ENCODE assay signal across 29 cellular contexts in the genomic region with DNA sequence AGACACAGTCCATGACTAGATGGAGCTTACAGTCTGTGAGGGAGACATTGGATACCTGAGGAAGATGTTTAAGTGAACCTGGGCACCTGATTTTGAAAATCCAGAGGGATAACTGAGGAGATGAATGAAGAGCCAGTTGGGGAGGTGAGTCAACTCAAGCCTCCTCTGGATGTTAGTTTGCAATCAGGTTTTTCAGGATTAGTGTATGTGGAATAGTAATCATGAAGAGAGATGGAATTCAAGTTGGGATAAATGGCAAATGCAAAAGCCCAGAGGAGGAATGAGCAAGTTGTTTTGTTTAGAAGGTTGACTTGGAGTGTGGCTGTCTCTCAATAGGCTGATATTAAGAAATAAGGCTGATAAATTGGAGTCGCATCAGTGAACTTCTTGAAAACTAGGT. TPM values are rescaled to one million over a fixed set of nuclear protein-coding genes. Genes with fewer than 3 reads are reported as not detected.
"Had no signal": no experiment of that assay in that cellular context is flagged by ENCODE, and none has a peak within 500 bp of the region (broad histone marks: within the 10 kb centered on the region; RNA-seq: fewer than 3 reads in every experiment).

No MANE protein-coding gene starts in this region.

- DNase-seq: cortex of kidney; dorsolateral prefrontal cortex; effector CD4-positive, alpha-beta T cell; foreskin melanocyte; glutamatergic neuron; heart right ventricle; hippocampal formation; left cardiac atrium; left lung; mesenchymal stem cell; mucosa of descending colon; naive B cell; pancreas; right lobe of liver; small intestine; stimulated activated CD4-positive, alpha-beta T cell treated with anti-CD3 and anti-CD28 coated beads, Interleukin-12 subunit alpha, Interleukin-12 subunit beta, amount 100 ng/mL, for 4 hours; stimulated activated CD4-positive, alpha-beta T cell treated with anti-CD3 and anti-CD28 coated beads, Interleukin-1b, Interleukin-23, amount 100 ng/mL, for 48 hours; stimulated activated CD4-positive, alpha-beta T cell treated with anti-CD3 and anti-CD28 coated beads, Interleukin-4, amount 100 ng/mL, for 1 hour; stimulated activated CD8-positive, alpha-beta memory T cell treated with anti-CD3 and anti-CD28 coated beads, Interleukin-4, amount 100 ng/mL, for 48 hours; stimulated activated naive CD4-positive, alpha-beta T cell; stimulated activated naive CD8-positive, alpha-beta T cell treated with anti-CD3 and anti-CD28 coated beads, Interleukin-15, amount 100 ng/mL, for 72 hours; thyroid gland; upper lobe of right lung; uterus had no signal

- H3K9me3 ChIP-seq: esophagus muscularis mucosa, heart right ventricle, left lung, mucosa of descending colon, neutrophil, pancreas, right lobe of liver, suprapubic skin, thyroid gland, upper lobe of right lung, uterus had no signal

- ATAC-seq: heart right ventricle; left cardiac atrium; mucosa of descending colon; natural killer cell treated with Interleukin-12 subunit alpha and Interleukin-12 subunit beta and Interleukin-15 and Interleukin-18, amount 100 ng/mL, for 72 hours; pancreas; right lobe of liver; stimulated activated naive CD8-positive, alpha-beta T cell treated with anti-CD3 and anti-CD28 coated beads, Interleukin-15, amount 100 ng/mL, for 72 hours; upper lobe of right lung had no signal

- H3K4me1 ChIP-seq: pancreas, right lobe of liver, thyroid gland, uterus had no signal

- H3K27ac ChIP-seq: dorsolateral prefrontal cortex, epithelial cell of prostate, esophagus muscularis mucosa, heart right ventricle, neutrophil, pancreas, right lobe of liver, suprapubic skin, thyroid gland, upper lobe of right lung, uterus had no signal

- H3K27me3 ChIP-seq: esophagus muscularis mucosa, left lung, pancreas, right lobe of liver, thyroid gland, upper lobe of right lung, uterus had no signal

- H3K36me3 ChIP-seq: esophagus muscularis mucosa, heart right ventricle, left lung, neutrophil, pancreas, right lobe of liver, suprapubic skin, thyroid gland, upper lobe of right lung, uterus had no signal

- H3K4me3 ChIP-seq: dorsolateral prefrontal cortex, esophagus muscularis mucosa, heart right ventricle, left lung, mucosa of descending colon, pancreas, right lobe of liver, suprapubic skin, thyroid gland, upper lobe of right lung, uterus had no signal

RNA-seq across cellular contexts. Expression of a gene that starts 28.9 kb away (rescaled TPM):
- total RNA-seq: natural killer cell treated with Interleukin-12 subunit alpha and Interleukin-12 subunit beta and Interleukin-15 and Interleukin-18, amount 100 ng/mL, for 72 hours had no signal
